Comparison of ENCODE assay signal across 8 cellular contexts in the genomic region with DNA sequence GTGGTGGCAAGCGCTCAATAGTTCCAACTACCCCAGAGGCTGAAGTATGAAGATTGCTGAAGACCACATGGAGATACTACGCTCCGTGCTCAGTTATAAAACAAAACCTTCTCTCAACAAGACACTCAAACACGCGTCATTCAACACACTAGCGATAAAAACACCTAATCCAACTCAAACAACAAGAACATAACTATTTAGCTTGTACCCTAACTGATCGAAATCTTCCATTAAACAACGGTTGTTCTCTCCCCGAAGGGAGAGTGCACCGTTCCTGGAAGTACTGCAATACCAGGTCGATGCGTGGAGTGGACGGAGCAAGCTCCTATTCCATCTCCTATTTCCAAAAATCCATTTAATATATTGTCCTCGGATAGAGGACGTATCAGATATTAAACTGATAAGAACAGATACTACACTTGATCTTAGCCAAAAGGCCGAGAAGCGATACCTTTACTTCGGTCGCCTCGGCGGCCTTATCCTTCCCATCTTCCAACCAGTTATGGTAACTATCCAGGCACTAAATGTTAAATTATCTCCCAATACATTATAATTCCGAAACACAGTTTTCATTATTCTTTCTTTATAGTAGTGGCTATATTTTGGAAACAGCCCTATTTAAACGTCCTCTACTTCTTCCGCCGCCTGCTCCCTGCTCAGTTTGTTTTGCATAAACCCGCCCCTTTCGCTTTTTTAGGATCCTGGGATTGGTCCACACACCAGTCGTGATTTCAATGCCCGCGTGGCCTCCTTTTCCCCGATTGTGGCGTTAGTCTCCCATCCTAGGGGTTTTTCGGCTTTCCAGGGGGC. TPM values are rescaled to one million over a fixed set of nuclear protein-coding genes. Genes with fewer than 3 reads are reported as not detected.
DNase-seq lines count a peak whose midpoint lies in the region; ATAC-seq and TF ChIP-seq lines count a peak whose summit lies in the region.

No MANE protein-coding gene starts in this region.

- peak; percentile 60 to 100 (median 96) for TF ChIP-seq POLR2A in esophagus squamous epithelium (IDR thresholded peaks at IDR 0.05)

- peaks cover 15% of the 10 kb centered on the region for H3K4me1 Mint-ChIP-seq in stimulated activated memory B cell treated with anti-CD40 and anti-IgM and Interleukin-4, amounts not matched to agents 10 μg/mL and 1 μg/mL and 100 μg/mL, for 72 hours

- H3K4me1 ChIP-seq in esophagus squamous epithelium (peaks cover 17 to 52% (median 23%) of the 10 kb centered on the region in 3 donors), muscle layer of duodenum (ENCODE audit: control insufficient read depth in 1 of 2, insufficient read depth in 2 of 2, low read length in 2 of 2) (peaks cover 3 to 9% of the 10 kb centered on the region in 2 donors)

- no peak overlapping the region for H3K4me3 Mint-ChIP-seq in stimulated activated memory B cell treated with anti-CD40 and anti-IgM and Interleukin-4, amounts not matched to agents 10 μg/mL and 1 μg/mL and 100 μg/mL, for 72 hours

- peak; percentile 96 for DNase-seq in DMS153 treated with DMSO at 0.1 percent for 48 hours (lab: John Stamatoyannopoulos, UW; ENCODE audit: unreplicated experiment)
- DNase-seq in HuH-7.5 (ENCODE audit: low spot score), result peak; percentile 86
- DNase-seq in OCI-M1 (lab: John Stamatoyannopoulos, UW), result peak; percentile 99
- peak; percentile 66 for DNase-seq in activated T-cell treated with anti-CD3 and anti-CD28 coated beads for 48 hours (ENCODE audit: low read depth)
- peak; percentile 42 for DNase-seq in esophagus squamous epithelium (lab: John Stamatoyannopoulos, UW)

- TF ChIP-seq CTCF in esophagus squamous epithelium (IDR thresholded peaks at IDR 0.05), result peak in 3 of 6 experiments; percentile 6 to 23 (median 15)

- H3K27me3 ChIP-seq in esophagus squamous epithelium, result no peaks in the 10 kb centered on the region
- no peaks in the 10 kb centered on the region for H3K27me3 ChIP-seq in muscle layer of duodenum (ENCODE audit: low read depth, low read length)

- peaks cover 0 to 2% (median 0%) of the 10 kb centered on the region in 3 donors for H3K36me3 ChIP-seq in esophagus squamous epithelium
- H3K36me3 ChIP-seq in muscle layer of duodenum (ENCODE audit: control insufficient read depth in 1 of 2, insufficient read depth in 2 of 2, low read length in 2 of 2), result peaks cover 0 to 5% of the 10 kb centered on the region in 2 donors

- no peaks in the 10 kb centered on the region for H3K9me3 Mint-ChIP-seq in stimulated activated memory B cell treated with anti-CD40 and anti-IgM and Interleukin-4, amounts not matched to agents 10 μg/mL and 1 μg/mL and 100 μg/mL, for 72 hours

- H3K27ac ChIP-seq in esophagus squamous epithelium (peak overlapping the region; percentile 95 to 99 (median 98)), muscle layer of duodenum (ENCODE audit: low read length) (peak overlapping the region; percentile 97)

- H3K9me3 ChIP-seq in esophagus squamous epithelium, result no peaks in the 10 kb centered on the region
- no peaks in the 10 kb centered on the region for H3K9me3 ChIP-seq in muscle layer of duodenum (ENCODE audit: control insufficient read depth in 1 of 2, low read length in 2 of 2)

- no peaks in the 10 kb centered on the region for H3K27me3 Mint-ChIP-seq in stimulated activated memory B cell treated with anti-CD40 and anti-IgM and Interleukin-4, amounts not matched to agents 10 μg/mL and 1 μg/mL and 100 μg/mL, for 72 hours

- 1% methylated on average over 32 to 33 of the region's 33 CpGs for WGBS in esophagus squamous epithelium, 2 donors

- H3K27ac Mint-ChIP-seq in stimulated activated memory B cell treated with anti-CD40 and anti-IgM and Interleukin-4, amounts not matched to agents 10 μg/mL and 1 μg/mL and 100 μg/mL, for 72 hours, result no peak overlapping the region

- peak; percentile 53 for ATAC-seq in GM21528 (IDR thresholded peaks at IDR 0.05; ENCODE audit: low FRiP score, unreplicated experiment)
- ATAC-seq in stimulated activated memory B cell treated with anti-CD40 and anti-IgM and Interleukin-4, amounts not matched to agents 10 μg/mL and 1 μg/mL and 100 μg/mL, for 72 hours, result peak; percentile 86

- intact Hi-C loops in esophagus squamous epithelium (cut with DNase I), result no loop called here

- H3K36me3 Mint-ChIP-seq in stimulated activated memory B cell treated with anti-CD40 and anti-IgM and Interleukin-4, amounts not matched to agents 10 μg/mL and 1 μg/mL and 100 μg/mL, for 72 hours, result peaks cover 14% of the 10 kb centered on the region

- peak overlapping the region; percentile 82 to 93 (median 89) for H3K4me3 ChIP-seq in esophagus squamous epithelium
- peak overlapping the region; percentile 61 to 99 for H3K4me3 ChIP-seq in muscle layer of duodenum (ENCODE audit: low read depth in 1 of 2, low read length in 2 of 2)

RNA-seq across cellular contexts. Expression of a gene that starts 2.2 kb away (rescaled TPM):
- total RNA-seq in esophagus squamous epithelium, result 10 to 100 TPM; 31.7 to 74.0 (median 44.3) TPM

RNA-seq across cellular contexts. Expression of a gene that starts 8.9 kb away (rescaled TPM):
- total RNA-seq in esophagus squamous epithelium, result not detected

RNA-seq across cellular contexts. Expression of a gene that starts 9.7 kb away (rescaled TPM):
- 10 to 100 TPM; 23.0 to 34.7 (median 24.2) TPM for total RNA-seq in esophagus squamous epithelium

RNA-seq across cellular contexts. Expression of a gene that starts 36.3 kb away (rescaled TPM):
- total RNA-seq in esophagus squamous epithelium, result 10 to 100 TPM; 38.1 to 62.4 (median 44.4) TPM

RNA-seq across cellular contexts. Expression of a gene that starts 39.1 kb away (rescaled TPM):
- 100 to 1,000 TPM; 132 to 373 (median 153) TPM for total RNA-seq in esophagus squamous epithelium

Comparison
In these comparisons a context has a peak if more than half of its experiments do, and no peak if none do; other contexts are left out.
1. Peak in every context shown above with its lines: DNase-seq, ATAC-seq, H3K4me3 ChIP-seq and H3K27ac ChIP-seq.
2. DNase-seq: peak in every context shown above with its lines; median percentile 99 in OCI-M1; 96 in DMS153 treated with DMSO at 0.1 percent for 48 hours; 86 in HuH-7.5; 66 in activated T-cell treated with anti-CD3 and anti-CD28 coated beads for 48 hours; 42 in esophagus squamous epithelium.